Comparison of ENCODE assay signal across 14 cellular contexts in genomic region chr2:25197336-25198208, GRCh38. TPM values are rescaled to one million over a fixed set of nuclear protein-coding genes. Genes with fewer than 3 reads are reported as not detected.
DNase-seq lines count a peak whose midpoint lies in the region; ATAC-seq, FAIRE-seq and TF ChIP-seq lines count a peak whose summit lies in the region.
"Had no signal": no experiment of that assay in that cellular context is flagged by ENCODE, and none has a peak within 500 bp of the region (broad histone marks: within the 10 kb centered on the region; RNA-seq: fewer than 3 reads in every experiment).

No MANE protein-coding gene starts in this region.

- H2BK5ac ChIP-seq in H1 (ENCODE audit: low read depth, low read length): no peak overlapping the region; the same call in 1 of the 2 replicates

- no peak overlapping the region for H2BK20ac ChIP-seq in H1 (ENCODE audit: low read length)

- no peak overlapping the region for H2AK5ac ChIP-seq in H1 (ENCODE audit: low read depth, low read length)

- ATAC-seq in GM18505 (IDR thresholded peaks at IDR 0.05; ENCODE audit: unreplicated experiment): no peak

- H4K20me1 ChIP-seq in H1 (replicated peaks in 1 of 2; ENCODE audit: control insufficient read depth in 1 of 2, insufficient read depth in 2 of 2, low read length in 2 of 2): peaks cover 0 to 1% of the 10 kb centered on the region in 2 experiments
- H4K20me1 ChIP-seq in osteoblast (ENCODE audit: insufficient read depth, low read length): no peaks in the 10 kb centered on the region

- no peak overlapping the region for H3K14ac ChIP-seq in H1 (ENCODE audit: insufficient read length)

- no peaks in the 10 kb centered on the region for H3K9me3 ChIP-seq in NT2/D1 (ENCODE audit: insufficient read depth, low read length)
- H3K9me3 ChIP-seq in H1 (ENCODE audit: insufficient read depth in 2 of 2, low read depth in 1 of 2, low read length in 1 of 2): no peaks in the 10 kb centered on the region
- H3K9me3 ChIP-seq in osteoblast (ENCODE audit: low read depth, low read length): no peaks in the 10 kb centered on the region
- H3K9me3 ChIP-seq: psoas muscle, transverse colon had no signal

- H3K56ac ChIP-seq in H1 (replicated peaks; ENCODE audit: insufficient read length, low read depth, low read length): no peak overlapping the region

- no peak overlapping the region for H4K5ac ChIP-seq in H1 (ENCODE audit: insufficient read length, low read depth, low read length)

- H3K36me3 Mint-ChIP-seq in Calu3 (ENCODE audit: insufficient read depth, unreplicated experiment): no peaks in the 10 kb centered on the region
- H3K36me3 Mint-ChIP-seq: IgD-negative memory B cell, memory B cell had no signal

- H3K4ac ChIP-seq in H1 (replicated peaks; ENCODE audit: insufficient read length, low read depth, low read length): no peak overlapping the region

- POLR2A ChIA-PET in H1 (lab: Charles Lee; ENCODE audit: partially characterized antibody): interaction anchor here (0.5 to 0.6 kb wide), 2 partner anchors 704 to 870 kb away, joined by 3 to 4 read pairs; no protein-coding TSS in a partner anchor

- H3K27me3 Mint-ChIP-seq in Calu3 (ENCODE audit: unreplicated experiment): no peaks in the 10 kb centered on the region

- no peaks in the 10 kb centered on the region for H3K9me3 Mint-ChIP-seq in Calu3 (ENCODE audit: low read depth, unreplicated experiment)
- H3K9me3 Mint-ChIP-seq: dendritic cell treated with granulocyte-macrophage colony-stimulating factor and Interleukin-4, amounts not matched to agents 40 ng/mL and 50 ng/mL, for 4 days; IgD-negative memory B cell; memory B cell had no signal

- peak overlapping the region; percentile 11; the same call in 1 of the 2 replicates for H4K8ac ChIP-seq in H1 (ENCODE audit: extremely low read depth, insufficient read depth, low read length)

- H3K79me2 ChIP-seq in H1 (ENCODE audit: control insufficient read depth in 1 of 2, insufficient read depth in 2 of 2, low read length in 2 of 2): no peaks in the 10 kb centered on the region
- no peaks in the 10 kb centered on the region for H3K79me2 ChIP-seq in osteoblast (ENCODE audit: insufficient read depth, low read length)

- H3K4me3 Mint-ChIP-seq in Calu3 (ENCODE audit: low read depth, unreplicated experiment): no peak overlapping the region
- H3K4me3 Mint-ChIP-seq: dendritic cell treated with granulocyte-macrophage colony-stimulating factor and Interleukin-4, amounts not matched to agents 40 ng/mL and 50 ng/mL, for 4 days; IgD-negative memory B cell; memory B cell had no signal

- 82% methylated on average over 12 of the region's 12 CpGs; no CpG with 5 or more reads in 1 of the 2 experiments for WGBS in H1 (ENCODE audit: extremely low coverage in 1 of 2, insufficient coverage in 1 of 2, insufficient read length in 1 of 2, insufficient replicate concordance in 2 of 2, low coverage in 1 of 2, low lambda C conversion rate in 2 of 2, missing lambda C conversion rate in 1 of 2), 2 experiments

- H3K27me3 ChIP-seq in NT2/D1 (ENCODE audit: insufficient read depth, insufficient read length): no peaks in the 10 kb centered on the region
- H3K27me3 ChIP-seq in H1 (replicated peaks in 1 of 4; ENCODE audit: control insufficient read depth in 3 of 4, extremely low read depth in 1 of 4, insufficient read depth in 3 of 4, low read length in 3 of 4): no peaks in the 10 kb centered on the region
- peaks cover 4% of the 10 kb centered on the region for H3K27me3 ChIP-seq in osteoblast (ENCODE audit: insufficient read depth, low read length)
- H3K27me3 ChIP-seq: transverse colon had no signal

- H2AFZ ChIP-seq in H1 (ENCODE audit: low read length): peak overlapping the region; percentile 51; the same call in 1 of the 2 replicates
- peak overlapping the region; percentile 80 for H2AFZ ChIP-seq in osteoblast (ENCODE audit: low read length)

- no peak overlapping the region for H3K27ac Mint-ChIP-seq in Calu3 (ENCODE audit: unreplicated experiment)
- H3K27ac Mint-ChIP-seq: dendritic cell treated with granulocyte-macrophage colony-stimulating factor and Interleukin-4, amounts not matched to agents 40 ng/mL and 50 ng/mL, for 4 days; IgD-negative memory B cell; memory B cell had no signal

- H3K23ac ChIP-seq in H1 (ENCODE audit: insufficient read length): no peak overlapping the region

- H2BK12ac ChIP-seq in H1 (ENCODE audit: low read depth, low read length): no peak overlapping the region

- CTCF ChIA-PET in Calu3 (lab: Charles Lee): interaction anchor here (0.6 to 0.7 kb wide), 3 partner anchors 29 to 1175 kb away, joined by 3 to 6 read pairs (median 3); partner anchors contain the start of gene POMC
- CTCF ChIA-PET in H1 (lab: Charles Lee; ENCODE audit: partially characterized antibody): interaction anchor here (0.5 to 9.0 kb wide), 19 partner anchors 10 to 365 kb away, joined by 3 to 106 read pairs (median 5); partner anchors contain the start of gene POMC

- H3K4me1 Mint-ChIP-seq in Calu3 (ENCODE audit: low read depth, unreplicated experiment): peaks cover 23% of the 10 kb centered on the region

- TF ChIP-seq CTCF in Calu3 (IDR thresholded peaks at IDR 0.05; ENCODE audit: unreplicated experiment) (no peak), H1 (IDR thresholded peaks at IDR 0.05; ENCODE audit: control extremely low read depth in 1 of 3, insufficient read depth in 1 of 3, low read depth in 1 of 3, low read length in 3 of 3) (no peak), osteoblast (IDR thresholded peaks at IDR 0.05; ENCODE audit: extremely low read depth, low read depth, low read length) (no peak)

- no peak overlapping the region for H4K91ac ChIP-seq in H1 (replicated peaks; ENCODE audit: insufficient read length, low read length)

- H3K4me2 ChIP-seq in H1 (ENCODE audit: insufficient read depth in 1 of 2, low read depth in 2 of 2, low read length in 2 of 2) (no peak overlapping the region), osteoblast (ENCODE audit: insufficient read depth, low read length) (peak overlapping the region; percentile 66)

- H3K36me3 ChIP-seq in NT2/D1 (ENCODE audit: insufficient read depth, insufficient read length, low read length) (no peaks in the 10 kb centered on the region), H1 (ENCODE audit: control insufficient read depth in 2 of 4, insufficient read depth in 4 of 4, low read length in 3 of 4) (no peaks in the 10 kb centered on the region), osteoblast (ENCODE audit: insufficient read depth, low read length) (no peaks in the 10 kb centered on the region)
- H3K36me3 ChIP-seq: transverse colon had no signal

- TF ChIP-seq EP300 in H1 (IDR thresholded peaks at IDR 0.05; ENCODE audit: borderline replicate concordance in 1 of 2, low read depth in 2 of 2, low read length in 2 of 2): no peak

- no peak overlapping the region for H2BK120ac ChIP-seq in H1 (replicated peaks; ENCODE audit: low read depth, low read length)

- H3K9ac ChIP-seq in NT2/D1 (ENCODE audit: insufficient read length, low read depth) (peak overlapping the region; percentile 42), H1 (replicated peaks in 1 of 4; ENCODE audit: extremely low read depth in 1 of 4, low read depth in 3 of 4, low read length in 3 of 4) (no peak overlapping the region)

- H3K4me1 ChIP-seq in NT2/D1 (ENCODE audit: insufficient read depth, insufficient read length) (peaks cover 3% of the 10 kb centered on the region), H1 (replicated peaks in 1 of 4; ENCODE audit: control insufficient read depth in 3 of 4, insufficient read depth in 4 of 4, low read length in 3 of 4) (no peaks in the 10 kb centered on the region; a peak in 1 of 7 replicates), osteoblast (ENCODE audit: insufficient read depth, low read length) (peaks cover 5% of the 10 kb centered on the region)
- H3K4me1 ChIP-seq: psoas muscle had no signal

- H2BK15ac ChIP-seq in H1 (ENCODE audit: low read length): no peak overlapping the region

- intact Hi-C loops in Calu3 (cut with micrococcal nuclease; ENCODE audit: unreplicated experiment): loop anchor here (2.0 kb wide), 1 partner anchor 223 kb away; no protein-coding TSS in a partner anchor

- H3K79me1 ChIP-seq in H1 (ENCODE audit: low read depth, low read length): no peaks in the 10 kb centered on the region

- BruUV-seq in Calu3 (replicated peaks; lab: Mats Ljungman, UMichigan): no TSS peak

- H3K27ac ChIP-seq in H1 (ENCODE audit: low read depth, low read length): no peak overlapping the region
- H3K27ac ChIP-seq in osteoblast (ENCODE audit: low read depth, low read length): no peak overlapping the region
- H3K27ac ChIP-seq: psoas muscle, transverse colon had no signal

- no peaks in the 10 kb centered on the region for H3K23me2 ChIP-seq in H1 (ENCODE audit: low read depth, low read length)

- FAIRE-seq in H1 (lab: Jason Lieb, UNC): no peak

- TF ChIP-seq RAD21 in H1 (IDR thresholded peaks at IDR 0.05 in 1 of 2, conservative IDR thresholded peaks at IDR 0.05 in 1 of 2; ENCODE audit: low read depth in 2 of 2, low read length in 2 of 2): no peak

- no peak overlapping the region for H3K18ac ChIP-seq in H1 (ENCODE audit: extremely low read depth, low read length)

- DNase-seq in Calu3: peak; percentile 11
- DNase-seq in NT2/D1 (ENCODE audit: low read depth, low spot score): no peak
- DNase-seq in H1 (ENCODE audit: low read depth in 1 of 2, low spot score in 2 of 2): no peak
- peak; percentile 89 for DNase-seq in osteoblast (ENCODE audit: insufficient read length, low spot score, missing footprints)
- DNase-seq in COLO668 (lab: John Stamatoyannopoulos, UW; ENCODE audit: unreplicated experiment): no peak
- no peak for DNase-seq in NOMO-1 treated with DMSO at 0.1 percent for 48 hours (lab: John Stamatoyannopoulos, UW; ENCODE audit: unreplicated experiment)
- no peak for DNase-seq in activated naive CD4-positive, alpha-beta T cell (lab: John Stamatoyannopoulos, UW)
- DNase-seq: NCI-H446 treated with DMSO at 0.1 percent for 48 hours, psoas muscle, transverse colon had no signal

- H3K4me3 ChIP-seq in NT2/D1 (ENCODE audit: insufficient read length, low read depth) (no peak overlapping the region), H1 (ENCODE audit: extremely low read depth in 1 of 4, insufficient read depth in 2 of 4, low read depth in 3 of 4, low read length in 4 of 4) (no peak overlapping the region), osteoblast (ENCODE audit: insufficient read depth, low read length) (no peak overlapping the region)
- H3K4me3 ChIP-seq: psoas muscle, transverse colon had no signal

- no peak for TF ChIP-seq POLR2A in H1 (IDR thresholded peaks at IDR 0.05; ENCODE audit: control extremely low read depth in 1 of 2, low read depth in 2 of 2, low read length in 2 of 2)
- TF ChIP-seq POLR2A in GM18505 (IDR thresholded peaks at IDR 0.05; ENCODE audit: borderline replicate concordance, extremely low read depth, insufficient read depth, insufficient read length): no peak

RNA-seq across cellular contexts. Expression of gene POMC, which starts 29.2 kb away (rescaled TPM):
- total RNA-seq in Calu3 (2022): not detected in 2 replicates
- total RNA-seq in H1 (2021; fragmentation: NEBNext Ultra II Directional; extraction: Animal tissue kit (Norgen Biotek cat#: 25700)): 1.7 and 2.2 TPM in 2 replicates
- 4.7 and 6.1 TPM in 2 replicates for polyA plus RNA-seq in H1 (2011; rRNA removed)
- polyA plus RNA-seq in H1 (2011; cell fraction: cytosol; rRNA removed): 4.8 TPM
- polyA plus RNA-seq in H1 (2011; cell fraction: nucleus; rRNA removed): 4.0 TPM
- 2.5 to 3.1 TPM (median 3.0 TPM) in 3 of 4 replicates, not detected in the other for polyA plus RNA-seq in H1 (2012, experiment 1 of 2)
- 2.4 TPM for polyA plus RNA-seq in H1 (2012, experiment 2 of 2)
- polyA plus RNA-seq in H1 (2013, experiment 1 of 2): 4.6 TPM
- 4.0 TPM for polyA plus RNA-seq in H1 (2013, experiment 2 of 2)
- polyA minus RNA-seq in H1 (2011; rRNA and poly(A)+ RNA removed): 0.32 and 0.71 TPM in 2 replicates
- 3.2 TPM for polyA minus RNA-seq in H1 (2011; cell fraction: cytosol; rRNA and poly(A)+ RNA removed)
- polyA minus RNA-seq in H1 (2011; cell fraction: nucleus; rRNA and poly(A)+ RNA removed): 1.7 TPM
- 0.59 and 2.2 TPM in 2 replicates for total RNA-seq in osteoblast

Comparison
In these comparisons a context has a peak if more than half of its experiments do, and no peak if none do; other contexts are left out.
1. DNase-seq: peak in Calu3 (single experiment) and osteoblast (single experiment); none in NT2/D1 (single experiment), H1 (0 of 2), COLO668 (single experiment), NOMO-1 treated with DMSO at 0.1 percent for 48 hours (single experiment) and activated naive CD4-positive, alpha-beta T cell (0 of 4).